Comparison of ENCODE assay signal across 20 cellular contexts in genomic region chr19:5296457-5297271, GRCh38. TPM values are rescaled to one million over a fixed set of nuclear protein-coding genes. Genes with fewer than 3 reads are reported as not detected.
DNase-seq lines count a peak whose midpoint lies in the region; ATAC-seq, FAIRE-seq and TF ChIP-seq lines count a peak whose summit lies in the region.
"Had no signal": no experiment of that assay in that cellular context is flagged by ENCODE, and none has a peak within 500 bp of the region (broad histone marks: within the 10 kb centered on the region; RNA-seq: fewer than 3 reads in every experiment).

No MANE protein-coding gene starts in this region.

- POLR2A ChIA-PET in A549 (lab: Yijun Ruan, JAX) = no interaction called here

- no peak overlapping the region for H2AFZ ChIP-seq in trophoblast cell (ENCODE audit: insufficient read depth, low read length, poor library complexity)

- peaks cover 9% of the 10 kb centered on the region for H3K27me3 Mint-ChIP-seq in IgD-negative memory B cell
- peaks cover 37% of the 10 kb centered on the region for H3K27me3 Mint-ChIP-seq in glutamatergic neuron (ENCODE audit: unreplicated experiment)
- peaks cover 15% of the 10 kb centered on the region for H3K27me3 Mint-ChIP-seq in activated naive CD8-positive, alpha-beta T cell treated with anti-CD3 and anti-CD28 coated beads for 36 hours

- no peak for TF ChIP-seq RAD21 in A549 (conservative IDR thresholded peaks at IDR 0.05 in 1 of 2, IDR thresholded peaks at IDR 0.05 in 1 of 2)

- H4K12ac ChIP-seq in trophoblast cell (ENCODE audit: low read depth, low read length) = no peak overlapping the region

- FAIRE-seq in A549 (lab: Jason Lieb, UNC) = no peak
- FAIRE-seq: G401.6, GM12891, GM19239 had no signal

- H2BK5ac ChIP-seq in trophoblast cell (ENCODE audit: low read depth, low read length, poor library complexity) = no peak overlapping the region

- H3K9me3 Mint-ChIP-seq in IgD-negative memory B cell (peaks cover 0 to 7% (median 0%) of the 10 kb centered on the region in 3 donors), glutamatergic neuron (ENCODE audit: unreplicated experiment) (peaks cover 32% of the 10 kb centered on the region)
- no peaks in the 10 kb centered on the region for H3K9me3 Mint-ChIP-seq in activated naive CD8-positive, alpha-beta T cell treated with anti-CD3 and anti-CD28 coated beads for 36 hours
- H3K9me3 Mint-ChIP-seq: HFFc6 had no signal

- peaks cover 2% of the 10 kb centered on the region for H3K36me3 Mint-ChIP-seq in IgD-negative memory B cell
- no peaks in the 10 kb centered on the region for H3K36me3 Mint-ChIP-seq in glutamatergic neuron (ENCODE audit: unreplicated experiment)
- H3K36me3 Mint-ChIP-seq in activated naive CD8-positive, alpha-beta T cell treated with anti-CD3 and anti-CD28 coated beads for 36 hours = no peaks in the 10 kb centered on the region
- H3K36me3 Mint-ChIP-seq: CD4-positive, CD25-positive, alpha-beta regulatory T cell had no signal

- TF ChIP-seq EP300 in A549 (IDR thresholded peaks at IDR 0.05) = no peak

- H4K8ac ChIP-seq in trophoblast cell (ENCODE audit: low read depth, low read length) = no peak overlapping the region

- H2BK12ac ChIP-seq in trophoblast cell (ENCODE audit: low read length) = no peak overlapping the region

- CTCF ChIA-PET in A549 (lab: Yijun Ruan, JAX) = no interaction called here

- no peak overlapping the region for H3K9ac ChIP-seq in trophoblast cell (ENCODE audit: low read length)

- H3K27ac ChIP-seq in A549 = no peak overlapping the region
- no peak overlapping the region for H3K27ac ChIP-seq in trophoblast cell (ENCODE audit: low read depth, low read length)

- peak overlapping the region in 2 of 3 donors; percentile 35 to 82 for H3K27ac Mint-ChIP-seq in IgD-negative memory B cell
- H3K27ac Mint-ChIP-seq in glutamatergic neuron (ENCODE audit: unreplicated experiment) = peak overlapping the region; percentile 70
- H3K27ac Mint-ChIP-seq in activated naive CD8-positive, alpha-beta T cell treated with anti-CD3 and anti-CD28 coated beads for 36 hours = no peak overlapping the region
- H3K27ac Mint-ChIP-seq: CD4-positive, CD25-positive, alpha-beta regulatory T cell; HFFc6 had no signal

- no peak overlapping the region for H2AK5ac ChIP-seq in trophoblast cell (ENCODE audit: low read length)

- no peak for DNase-seq in A549 (ENCODE audit: low read depth in 1 of 2, low spot score in 1 of 2)
- no peak for DNase-seq in glutamatergic neuron
- DNase-seq in trophoblast cell = peak; percentile 41 to 43
- no peak for DNase-seq in activated naive CD8-positive, alpha-beta T cell treated with anti-CD3 and anti-CD28 coated beads for 36 hours
- DNase-seq in mucosa of gallbladder (ENCODE audit: low spot score) = no peak
- DNase-seq: ACHN; BE2C; C1 segment of cervical spinal cord; CD4-positive, CD25-positive, alpha-beta regulatory T cell; CD8-positive, alpha-beta memory T cell; COR-L47; DMS 273 treated with DMSO at 0.1 percent for 48 hours; DMS53; DND-41; HCEC 1CT; HFFc6 had no signal

- H3K4me2 ChIP-seq in A549 (no peak overlapping the region), trophoblast cell (ENCODE audit: low read length) (no peak overlapping the region)

- peaks cover 2% of the 10 kb centered on the region for H3K27me3 ChIP-seq in trophoblast cell (ENCODE audit: insufficient read depth, low read length)
- H3K27me3 ChIP-seq: BE2C had no signal

- H3K79me2 ChIP-seq in trophoblast cell (ENCODE audit: control insufficient read depth, insufficient read depth, low read length, poor library complexity) = no peaks in the 10 kb centered on the region

- H3K23ac ChIP-seq in trophoblast cell (ENCODE audit: low read length) = no peak overlapping the region

- no peaks in the 10 kb centered on the region for H3K9me3 ChIP-seq in A549
- H3K9me3 ChIP-seq in trophoblast cell (ENCODE audit: insufficient read depth, low read depth, low read length) = no peaks in the 10 kb centered on the region
- H3K9me3 ChIP-seq: BE2C had no signal

- WGBS in A549 (ENCODE audit: missing lambda C conversion rate) = 84% methylated on average over 16 of the region's 16 CpGs
- no CpG with 5 or more reads among the region's 16 CpGs for WGBS in trophoblast cell (ENCODE audit: extremely low coverage, insufficient coverage, insufficient read length)

- no peaks in the 10 kb centered on the region for H3K36me3 ChIP-seq in trophoblast cell (ENCODE audit: control insufficient read depth in 1 of 2, insufficient read depth in 2 of 2, low read length in 2 of 2)
- H3K36me3 ChIP-seq: BE2C had no signal

- H3K18ac ChIP-seq in trophoblast cell (ENCODE audit: low read length) = no peak overlapping the region

- no peak overlapping the region for H2BK120ac ChIP-seq in trophoblast cell (ENCODE audit: insufficient read depth, low read length, poor library complexity)

- H4K91ac ChIP-seq in trophoblast cell (ENCODE audit: low read depth, low read length) = no peak overlapping the region

- H3K4me1 ChIP-seq in A549 (peaks cover 11% of the 10 kb centered on the region), trophoblast cell (ENCODE audit: control insufficient read depth in 1 of 2, insufficient read depth in 2 of 2, low read length in 2 of 2) (peaks cover 0 to 12% of the 10 kb centered on the region in 2 experiments)
- H3K4me1 ChIP-seq: BE2C had no signal

- peaks cover 2% of the 10 kb centered on the region for H3K79me1 ChIP-seq in trophoblast cell (ENCODE audit: low read length)

- ATAC-seq in A549 = no peak

- no peak overlapping the region for H3K14ac ChIP-seq in trophoblast cell (ENCODE audit: low read length)

- H3K4me3 Mint-ChIP-seq in IgD-negative memory B cell = no peak overlapping the region
- no peak overlapping the region for H3K4me3 Mint-ChIP-seq in glutamatergic neuron (ENCODE audit: unreplicated experiment)
- no peak overlapping the region for H3K4me3 Mint-ChIP-seq in activated naive CD8-positive, alpha-beta T cell treated with anti-CD3 and anti-CD28 coated beads for 36 hours
- H3K4me3 Mint-ChIP-seq: CD4-positive, CD25-positive, alpha-beta regulatory T cell; HFFc6 had no signal

- H3K4me3 ChIP-seq in A549 (no peak overlapping the region), trophoblast cell (ENCODE audit: low read depth, low read length) (no peak overlapping the region)

- no peak for TF ChIP-seq CTCF in A549 (IDR thresholded peaks at IDR 0.05)
- TF ChIP-seq CTCF in glutamatergic neuron (IDR thresholded peaks at IDR 0.05; ENCODE audit: partially characterized antibody, unreplicated experiment) = no peak

- no peak overlapping the region for H3K4ac ChIP-seq in trophoblast cell (ENCODE audit: low read depth, low read length)

- no peak for TF ChIP-seq POLR2A in A549 (IDR thresholded peaks at IDR 0.05; ENCODE audit: low read length)

- H3K4me1 Mint-ChIP-seq in IgD-negative memory B cell (peaks cover 4 to 7% (median 5%) of the 10 kb centered on the region in 3 donors), glutamatergic neuron (ENCODE audit: low read depth, unreplicated experiment) (peaks cover 19% of the 10 kb centered on the region)
- peaks cover 5% of the 10 kb centered on the region for H3K4me1 Mint-ChIP-seq in activated naive CD8-positive, alpha-beta T cell treated with anti-CD3 and anti-CD28 coated beads for 36 hours

TF ChIP-seq in A549, 52 proteins besides CTCF, POLR2A, EP300 and RAD21:
- no peak for TF ChIP-seq E2F6 (IDR thresholded peaks at IDR 0.05; ENCODE audit: borderline replicate concordance, low read depth)
- TF ChIP-seq ZFP36 (IDR thresholded peaks at IDR 0.05; ENCODE audit: borderline replicate concordance, partially characterized antibody) = peak; percentile 57

RNA-seq across cellular contexts. Expression of gene PTPRS, which starts 43.9 kb away (rescaled TPM):
- polyA plus RNA-seq in A549 (2011; rRNA removed) = 22.3 and 25.0 TPM in 2 replicates
- 41.9 and 53.1 TPM in 2 replicates for polyA plus RNA-seq in A549 (2012; cell fraction: cytosol; rRNA removed)
- polyA plus RNA-seq in A549 (2012; cell fraction: nucleus; rRNA removed) = 114 and 145 TPM in 2 replicates
- polyA plus RNA-seq in A549 (2017; fragmentation: RNase III; extraction: RNeasy Plus Mini Kit Qiagen cat#74134 plus additional on column Dnase treatment) = 38.8 to 44.7 TPM (median 41.6 TPM) in 3 replicates
- polyA minus RNA-seq in A549 (2011; rRNA and poly(A)+ RNA removed) = 98.8 and 140 TPM in 2 replicates
- polyA plus RNA-seq in IgD-negative memory B cell = 0.86 TPM
- 1,064 TPM for total RNA-seq in glutamatergic neuron (ENCODE audit: unreplicated experiment)
- polyA plus RNA-seq in trophoblast cell (2013) = 17.3 and 18.1 TPM in 2 replicates
- 1 to 10 TPM; 3.5 to 4.1 TPM for total RNA-seq in activated naive CD8-positive, alpha-beta T cell treated with anti-CD3 and anti-CD28 coated beads for 36 hours
- 184 TPM for total RNA-seq in mucosa of gallbladder

Comparison
In these comparisons a context has a peak if more than half of its experiments do, and no peak if none do; other contexts are left out.
1. DNase-seq: peak in trophoblast cell (2 of 2); none in A549 (0 of 2), glutamatergic neuron (single experiment), activated naive CD8-positive, alpha-beta T cell treated with anti-CD3 and anti-CD28 coated beads for 36 hours (single experiment) and mucosa of gallbladder (single experiment).
2. RNA of gene PTPRS, which starts 43.9 kb away (total RNA-seq): 1,064 TPM in glutamatergic neuron (single experiment) and 184 TPM in mucosa of gallbladder (single experiment); 3.5 to 4.1 TPM in activated naive CD8-positive, alpha-beta T cell treated with anti-CD3 and anti-CD28 coated beads for 36 hours; every median in the first group is over 10 times any median in the second.